ENCODE assay signal across 8 cellular contexts in the genomic region with DNA sequence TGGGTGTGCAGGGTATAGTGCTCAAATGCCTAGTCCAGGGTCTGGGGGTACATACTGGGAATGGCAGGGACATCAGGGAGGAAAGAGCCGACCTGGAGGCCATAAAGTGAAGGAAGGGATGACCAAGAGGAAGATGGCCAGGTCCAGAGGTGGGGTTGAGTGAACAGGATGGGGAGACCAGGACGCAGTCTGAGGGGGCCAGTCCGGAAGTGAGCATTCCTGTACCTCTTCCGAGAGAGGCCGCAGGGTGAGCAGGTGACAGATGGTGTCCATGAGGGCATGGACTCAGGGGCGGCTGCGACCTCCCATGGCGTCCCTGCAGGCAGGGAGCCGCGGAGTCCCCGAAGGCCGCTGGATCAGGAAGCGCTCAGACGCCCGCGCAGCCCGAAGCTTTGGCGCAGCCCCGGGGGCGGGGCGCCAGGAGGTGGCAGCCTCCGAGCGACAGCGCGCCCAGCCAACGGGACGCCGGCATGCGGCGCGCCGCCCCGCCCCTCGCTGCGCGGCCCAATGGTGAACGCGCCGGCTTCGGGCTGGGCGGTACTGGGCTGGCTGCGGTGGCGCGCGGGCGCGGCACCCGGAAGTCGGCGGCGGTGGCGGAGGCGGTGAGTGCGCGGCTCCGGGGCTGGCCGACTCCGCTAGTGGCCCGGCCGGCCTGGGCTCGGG. TPM values are rescaled to one million over a fixed set of nuclear protein-coding genes. Genes with fewer than 3 reads are reported as not detected.
DNase-seq lines count a peak whose midpoint lies in the region; ATAC-seq, FAIRE-seq and TF ChIP-seq lines count a peak whose summit lies in the region.

A gene with protein sequence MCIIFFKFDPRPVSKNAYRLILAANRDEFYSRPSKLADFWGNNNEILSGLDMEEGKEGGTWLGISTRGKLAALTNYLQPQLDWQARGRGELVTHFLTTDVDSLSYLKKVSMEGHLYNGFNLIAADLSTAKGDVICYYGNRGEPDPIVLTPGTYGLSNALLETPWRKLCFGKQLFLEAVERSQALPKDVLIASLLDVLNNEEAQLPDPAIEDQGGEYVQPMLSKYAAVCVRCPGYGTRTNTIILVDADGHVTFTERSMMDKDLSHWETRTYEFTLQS (plus strand): TSS at position 578 of the 663 bp plus-strand sequence. CDS start 15,689 bp downstream, outside the sequence.

- peaks cover 18% of the 10 kb centered on the region for H3K36me3 Mint-ChIP-seq in activated T-cell treated with anti-CD3 and anti-CD28 coated beads, Interleukin-2, amount 50 U/mL, for 24 hours (ENCODE audit: low read depth)

- H3K27ac Mint-ChIP-seq in activated T-cell treated with anti-CD3 and anti-CD28 coated beads, Interleukin-2, amount 50 U/mL, for 24 hours = peak within 1 kb of the TSS; percentile 92

- ATAC-seq in GM21576 (IDR thresholded peaks at IDR 0.05; ENCODE audit: unreplicated experiment) (peak; percentile 69), esophagus mucosa (peak; percentile 93)

- TF ChIP-seq CTCF in D721Med (IDR thresholded peaks at IDR 0.05; ENCODE audit: insufficient read depth, missing control alignments) = no peak

- peaks cover 9% of the 10 kb centered on the region for H3K27me3 Mint-ChIP-seq in activated T-cell treated with anti-CD3 and anti-CD28 coated beads, Interleukin-2, amount 50 U/mL, for 24 hours

- peaks cover 35% of the 10 kb centered on the region for H3K4me1 Mint-ChIP-seq in activated T-cell treated with anti-CD3 and anti-CD28 coated beads, Interleukin-2, amount 50 U/mL, for 24 hours (ENCODE audit: low read depth)

- peak within 1 kb of the TSS; percentile 78 to 92 for H3K4me3 ChIP-seq in muscle layer of duodenum (ENCODE audit: low read depth in 1 of 2, low read length in 2 of 2)

- TF ChIP-seq EP300 in Ishikawa (IDR thresholded peaks at IDR 0.05; ENCODE audit: borderline replicate concordance) = no peak

- peak within 1 kb of the TSS; percentile 60 for H3K27ac ChIP-seq in muscle layer of duodenum (ENCODE audit: low read length)

- H3K4me3 Mint-ChIP-seq in activated T-cell treated with anti-CD3 and anti-CD28 coated beads, Interleukin-2, amount 50 U/mL, for 24 hours = peak within 1 kb of the TSS; percentile 93

- no peak for FAIRE-seq in D721Med (lab: Jason Lieb, UNC)

- H3K9me3 ChIP-seq in muscle layer of duodenum (ENCODE audit: control insufficient read depth in 1 of 2, low read length in 2 of 2) = no peaks in the 10 kb centered on the region

- no peaks in the 10 kb centered on the region for H3K27me3 ChIP-seq in muscle layer of duodenum (ENCODE audit: low read depth, low read length)

- no peaks in the 10 kb centered on the region for H3K36me3 ChIP-seq in muscle layer of duodenum (ENCODE audit: control insufficient read depth in 1 of 2, insufficient read depth in 2 of 2, low read length in 2 of 2)

- no peak for TF ChIP-seq RAD21 in Ishikawa (IDR thresholded peaks at IDR 0.05; ENCODE audit: low read depth)

- peak; percentile 90 for DNase-seq in D721Med (ENCODE audit: insufficient read length, low spot score)
- peak; percentile 97 for DNase-seq in activated T-cell treated with anti-CD3 and anti-CD28 coated beads, Interleukin-2, amount 50 U/mL, for 24 hours
- DNase-seq in stimulated activated CD8-positive, alpha-beta memory T cell treated with anti-CD3 and anti-CD28 coated beads, Interleukin-7, amount 100 ng/mL, for 24 hours (ENCODE audit: low read depth) = peak; percentile 78

- no peaks in the 10 kb centered on the region for H3K9me3 Mint-ChIP-seq in activated T-cell treated with anti-CD3 and anti-CD28 coated beads, Interleukin-2, amount 50 U/mL, for 24 hours

- peaks cover 12 to 26% of the 10 kb centered on the region in 2 donors for H3K4me1 ChIP-seq in muscle layer of duodenum (ENCODE audit: control insufficient read depth in 1 of 2, insufficient read depth in 2 of 2, low read length in 2 of 2)

TF ChIP-seq in Ishikawa, 13 proteins besides CTCF, POLR2A, EP300 and RAD21:
- peak; percentile 55 for TF ChIP-seq EGR1 (IDR thresholded peaks at IDR 0.05)
- TF ChIP-seq REST (IDR thresholded peaks at IDR 0.05; ENCODE audit: low read depth) = no peak; the same call in 1 of the 2 replicates
- 0 out of 2 replicates have a peak, but pooled peaks have one; percentile 20 for TF ChIP-seq YY1 (IDR thresholded peaks at IDR 0.05; ENCODE audit: low read depth)
- TF ChIP-seq CREB1 (IDR thresholded peaks at IDR 0.05; ENCODE audit: low read depth) = no peak
- TF ChIP-seq MAX (IDR thresholded peaks at IDR 0.05) = peak; percentile 13; the same call in 1 of the 2 replicates
- peak; percentile 55; the same call in 1 of the 2 replicates for TF ChIP-seq TAF1 (IDR thresholded peaks at IDR 0.05; ENCODE audit: low read depth)

TF ChIP-seq in PFSK-1, 5 proteins besides CTCF, POLR2A, EP300 and RAD21:
- TF ChIP-seq POLR2AphosphoS5 (IDR thresholded peaks at IDR 0.05; ENCODE audit: low read depth, low read length) (peak; percentile 58), FOXP2 (optimal IDR thresholded peaks at IDR 0.05; ENCODE audit: borderline replicate concordance, extremely low read depth, extremely low read length, insufficient read depth) (no peak), REST (IDR thresholded peaks at IDR 0.05; ENCODE audit: insufficient read depth in 1 of 2, low read depth in 2 of 2, low read length in 2 of 2) (no peak)

RNA-seq across cellular contexts. Expression of the gene that starts here (rescaled TPM):
- 35.4 TPM for polyA plus RNA-seq in PFSK-1 (2012; ENCODE audit: insufficient read length, low read depth)
- total RNA-seq in esophagus mucosa = 10.6 TPM

Comparison
In these comparisons a context has a peak if more than half of its experiments do, and no peak if none do; other contexts are left out.
1. Peak in every context shown above with its lines: DNase-seq, ATAC-seq, H3K4me3 ChIP-seq and H3K27ac ChIP-seq.